Comparison of ENCODE assay signal across 1 cellular context in the genomic region with DNA sequence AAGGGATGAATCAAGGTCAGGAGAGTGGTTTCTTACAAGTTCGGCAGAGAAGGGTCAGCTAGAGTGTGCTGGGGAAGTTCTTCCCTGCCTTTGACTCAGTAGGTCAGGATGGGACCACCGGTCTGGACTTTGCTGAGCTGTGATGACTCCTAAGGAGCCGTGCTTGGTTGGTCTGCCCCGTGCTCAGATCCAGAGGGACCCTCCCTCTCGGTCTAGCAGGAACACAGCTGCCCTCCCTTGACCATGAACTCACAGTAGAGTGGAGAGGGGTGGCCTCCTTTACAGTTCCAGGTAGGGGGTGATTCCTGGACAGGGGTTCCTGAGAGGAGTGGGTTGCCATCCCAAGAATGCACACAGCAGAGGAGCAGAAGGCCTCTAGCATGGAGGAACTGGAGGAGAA.
TF ChIP-seq lines count a peak whose summit lies in the region.

No MANE protein-coding gene starts in this region.

TF ChIP-seq in IMR-90, 13 proteins besides CTCF, POLR2A, EP300 and RAD21 (continued from another document):
- TF ChIP-seq NFE2L2 (IDR thresholded peaks at IDR 0.05; ENCODE audit: low read depth, low read length) (no peak), FOS (IDR thresholded peaks at IDR 0.05; ENCODE audit: low read depth, low read length) (no peak), RCOR1 (IDR thresholded peaks at IDR 0.05; ENCODE audit: insufficient replicate concordance, low read length) (no peak)
